In genomic region chr11:116851631-116852030, GRCh38 we compare ENCODE assay signal across 12 cellular contexts. TPM values are rescaled to one million over a fixed set of nuclear protein-coding genes. Genes with fewer than 3 reads are reported as not detected.
DNase-seq lines count a peak whose midpoint lies in the region; ATAC-seq and TF ChIP-seq lines count a peak whose summit lies in the region.
"Had no signal": no experiment of that assay in that cellular context is flagged by ENCODE, and none has a peak within 500 bp of the region (broad histone marks: within the 10 kb centered on the region; RNA-seq: fewer than 3 reads in every experiment).

No MANE protein-coding gene starts in this region.

- H3K4me3 ChIP-seq in testis, result no peak overlapping the region
- H3K4me3 ChIP-seq: thoracic aorta had no signal

- peak overlapping the region; percentile 75 to 91 (median 86) for H3K27ac Mint-ChIP-seq in CD14-positive monocyte
- peak overlapping the region; percentile 84 to 89 for H3K27ac Mint-ChIP-seq in natural killer cell treated with Interleukin-12 subunit alpha and Interleukin-12 subunit beta and Interleukin-15 and Interleukin-18, amount 100 ng/mL, for 72 hours

- peaks cover 46% of the 10 kb centered on the region for H3K4me1 Mint-ChIP-seq in CD14-positive monocyte
- peaks cover 61 to 65% of the 10 kb centered on the region in 2 donors for H3K4me1 Mint-ChIP-seq in natural killer cell treated with Interleukin-12 subunit alpha and Interleukin-12 subunit beta and Interleukin-15 and Interleukin-18, amount 100 ng/mL, for 72 hours (ENCODE audit: low read depth in 2 of 2)

- TF ChIP-seq POLR2A in testis (IDR thresholded peaks at IDR 0.05), result no peak

- no peak overlapping the region for H3K27ac ChIP-seq in testis

- DNase-seq in CD14-positive monocyte (ENCODE audit: low spot score), result no peak
- DNase-seq in OCI-M1 (lab: John Stamatoyannopoulos, UW), result peak; percentile 39
- peak; percentile 33 for DNase-seq in activated T-helper 1 cell treated with Interleukin-2 at 50 U/mL for 16 hours (ENCODE audit: low read depth)
- DNase-seq in natural killer cell treated with Interleukin-12 subunit alpha and Interleukin-12 subunit beta and Interleukin-15 and Interleukin-18, amount 100 ng/mL, for 72 hours (ENCODE audit: low spot score), result peak; percentile 79
- no peak for DNase-seq in D341Med (ENCODE audit: low spot score)
- no peak for DNase-seq in testis
- DNase-seq: Caco-2 had no signal

- H3K4me3 Mint-ChIP-seq in CD14-positive monocyte, result peak overlapping the region; percentile 0 to 67
- H3K4me3 Mint-ChIP-seq in natural killer cell treated with Interleukin-12 subunit alpha and Interleukin-12 subunit beta and Interleukin-15 and Interleukin-18, amount 100 ng/mL, for 72 hours, result peak overlapping the region; percentile 81

- H3K4me1 ChIP-seq in testis, result no peaks in the 10 kb centered on the region
- H3K4me1 ChIP-seq: Caco-2 had no signal

- peaks cover 60 to 75% of the 10 kb centered on the region in 2 donors for H3K36me3 Mint-ChIP-seq in CD14-positive monocyte
- peaks cover 18% of the 10 kb centered on the region for H3K36me3 Mint-ChIP-seq in natural killer cell treated with Interleukin-12 subunit alpha and Interleukin-12 subunit beta and Interleukin-15 and Interleukin-18, amount 100 ng/mL, for 72 hours

- no peaks in the 10 kb centered on the region for H3K9me3 ChIP-seq in testis
- H3K9me3 ChIP-seq: Caco-2, thoracic aorta had no signal

- intact Hi-C loops in CD14-positive monocyte (cut with micrococcal nuclease) (no loop called here), testis (cut with DNase I; ENCODE audit: low total_unique reads) (no loop called here)

- WGBS in testis, 2 donors, result 75 to 86% methylated on average over 7 of the region's 7 CpGs

- peak; percentile 55 to 61 for ATAC-seq in natural killer cell treated with Interleukin-12 subunit alpha and Interleukin-12 subunit beta and Interleukin-15 and Interleukin-18, amount 100 ng/mL, for 72 hours
- ATAC-seq in HG03135 (IDR thresholded peaks at IDR 0.05; ENCODE audit: unreplicated experiment) (no peak), esophagus mucosa (no peak)

- no peaks in the 10 kb centered on the region for H3K27me3 Mint-ChIP-seq in CD14-positive monocyte (ENCODE audit: low read depth in 3 of 3)
- no peaks in the 10 kb centered on the region for H3K27me3 Mint-ChIP-seq in natural killer cell treated with Interleukin-12 subunit alpha and Interleukin-12 subunit beta and Interleukin-15 and Interleukin-18, amount 100 ng/mL, for 72 hours

- H3K36me3 ChIP-seq in testis (ENCODE audit: low read depth, missing control alignments), result no peaks in the 10 kb centered on the region

- H3K9me3 Mint-ChIP-seq in CD14-positive monocyte, result no peaks in the 10 kb centered on the region
- no peaks in the 10 kb centered on the region for H3K9me3 Mint-ChIP-seq in natural killer cell treated with Interleukin-12 subunit alpha and Interleukin-12 subunit beta and Interleukin-15 and Interleukin-18, amount 100 ng/mL, for 72 hours

- no peaks in the 10 kb centered on the region for H3K27me3 ChIP-seq in testis

- TF ChIP-seq CTCF in CD14-positive monocyte (IDR thresholded peaks at IDR 0.05) (no peak), testis (IDR thresholded peaks at IDR 0.05) (no peak)

RNA-seq across cellular contexts. Expression of gene APOA1, which starts 14.2 kb away (rescaled TPM):
- polyA plus RNA-seq in CD14-positive monocyte, result not detected
- total RNA-seq in natural killer cell treated with Interleukin-12 subunit alpha and Interleukin-12 subunit beta and Interleukin-15 and Interleukin-18, amount 100 ng/mL, for 72 hours, result not detected
- total RNA-seq in esophagus mucosa, result 0.64 TPM
- 1,000 to 10,000 TPM; 2,156 to 2,741 TPM for total RNA-seq in testis
- polyA plus RNA-seq in testis (ENCODE audit: insufficient read depth, low read depth, low replicate concordance), result 617 TPM
- total RNA-seq: thoracic aorta had no signal

RNA-seq across cellular contexts. Expression of gene APOC3, which starts 21.9 kb away (rescaled TPM):
- not detected for polyA plus RNA-seq in CD14-positive monocyte
- total RNA-seq in natural killer cell treated with Interleukin-12 subunit alpha and Interleukin-12 subunit beta and Interleukin-15 and Interleukin-18, amount 100 ng/mL, for 72 hours, result not detected
- total RNA-seq in esophagus mucosa, result 0.52 TPM
- under 1 TPM in 1 of 2 donors, not detected in 1; 0.81 TPM for total RNA-seq in testis
- polyA plus RNA-seq in testis (ENCODE audit: insufficient read depth, low read depth, low replicate concordance), result 4.0 TPM
- total RNA-seq: myocyte, thoracic aorta had no signal
- polyA plus RNA-seq: esophagus had no signal

RNA-seq across cellular contexts. Expression of gene APOA4, which starts 28.5 kb away (rescaled TPM):
- polyA plus RNA-seq in CD14-positive monocyte (not detected), testis (ENCODE audit: insufficient read depth, low read depth, low replicate concordance) (not detected)
- total RNA-seq in natural killer cell treated with Interleukin-12 subunit alpha and Interleukin-12 subunit beta and Interleukin-15 and Interleukin-18, amount 100 ng/mL, for 72 hours, result not detected
- total RNA-seq in esophagus mucosa (not detected), testis (not detected)
- total RNA-seq: myocyte had no signal

RNA-seq across cellular contexts. Expression of gene APOA5, which starts 60.0 kb away (rescaled TPM):
- polyA plus RNA-seq in CD14-positive monocyte, result not detected
- not detected for total RNA-seq in natural killer cell treated with Interleukin-12 subunit alpha and Interleukin-12 subunit beta and Interleukin-15 and Interleukin-18, amount 100 ng/mL, for 72 hours
- total RNA-seq in esophagus mucosa, result not detected
- total RNA-seq in testis, result under 1 TPM in 1 of 2 donors, not detected in 1; 0.24 TPM
- not detected for polyA plus RNA-seq in testis (ENCODE audit: insufficient read depth, low read depth, low replicate concordance)
- total RNA-seq: myocyte, thoracic aorta had no signal
- polyA plus RNA-seq: esophagus had no signal

Comparison
In these comparisons a context has a peak if more than half of its experiments do, and no peak if none do; other contexts are left out.
1. DNase-seq: peak in OCI-M1 (single experiment), activated T-helper 1 cell treated with Interleukin-2 at 50 U/mL for 16 hours (single experiment) and natural killer cell treated with Interleukin-12 subunit alpha and Interleukin-12 subunit beta and Interleukin-15 and Interleukin-18, amount 100 ng/mL, for 72 hours (single experiment); none in CD14-positive monocyte (single experiment), D341Med (single experiment) and testis (single experiment).
2. ATAC-seq: peak in natural killer cell treated with Interleukin-12 subunit alpha and Interleukin-12 subunit beta and Interleukin-15 and Interleukin-18, amount 100 ng/mL, for 72 hours (2 of 2); none in HG03135 (single experiment) and esophagus mucosa (single experiment).
3. RNA of gene APOA1, which starts 14.2 kb away (total RNA-seq): 2,156 to 2,741 TPM in testis; 0.64 TPM in esophagus mucosa (single experiment) and not detected in natural killer cell treated with Interleukin-12 subunit alpha and Interleukin-12 subunit beta and Interleukin-15 and Interleukin-18, amount 100 ng/mL, for 72 hours; every median in the first group is over 1,000 times any median in the second.